Comparison of ENCODE assay signal across 1 cellular context in the genomic region with DNA sequence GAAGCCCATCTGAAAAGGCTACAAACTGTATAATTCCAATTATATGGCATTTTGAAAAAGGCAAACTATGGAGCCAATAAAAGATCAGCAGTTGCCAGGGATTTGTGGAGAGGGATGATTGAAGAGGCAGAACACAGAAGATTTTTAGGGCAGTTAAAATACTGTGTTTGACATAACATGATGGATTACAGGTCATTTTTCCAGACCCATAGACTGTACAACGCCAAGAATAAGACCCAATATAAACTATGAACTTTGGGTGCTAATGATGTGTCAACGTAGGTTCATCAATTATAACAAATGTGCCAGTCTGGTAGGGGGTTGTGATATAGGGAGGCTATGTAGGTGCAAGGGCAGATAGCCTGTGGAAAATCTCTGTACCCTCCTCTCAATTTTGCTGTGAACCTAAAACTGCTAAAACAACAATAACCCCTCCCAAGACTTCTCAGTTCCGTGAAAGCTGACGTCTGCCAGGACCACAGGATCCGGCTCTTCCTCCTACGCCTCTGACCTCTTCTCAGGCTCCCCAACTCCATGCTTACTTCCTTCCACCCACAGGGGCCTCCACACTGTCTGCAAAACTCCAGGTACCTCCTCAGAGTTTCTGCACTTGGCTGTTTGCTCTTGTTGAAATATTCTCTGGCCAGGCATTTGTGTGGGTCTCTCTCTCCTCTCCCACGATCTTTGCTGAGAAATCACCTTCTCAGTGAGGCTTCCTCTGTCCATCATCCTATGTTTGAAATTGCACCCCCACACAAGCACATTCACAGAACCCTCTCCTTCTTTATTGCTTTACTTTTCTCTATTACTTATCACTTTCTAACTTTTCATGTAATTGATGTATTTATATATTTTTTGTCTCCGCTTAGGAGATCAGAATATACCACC.
TF ChIP-seq lines count a peak whose summit lies in the region.

No MANE protein-coding gene starts in this region.

TF ChIP-seq in K562, 482 proteins besides CTCF, POLR2A, EP300 and RAD21 (continues in another document):
- TF ChIP-seq, protein P1, sequence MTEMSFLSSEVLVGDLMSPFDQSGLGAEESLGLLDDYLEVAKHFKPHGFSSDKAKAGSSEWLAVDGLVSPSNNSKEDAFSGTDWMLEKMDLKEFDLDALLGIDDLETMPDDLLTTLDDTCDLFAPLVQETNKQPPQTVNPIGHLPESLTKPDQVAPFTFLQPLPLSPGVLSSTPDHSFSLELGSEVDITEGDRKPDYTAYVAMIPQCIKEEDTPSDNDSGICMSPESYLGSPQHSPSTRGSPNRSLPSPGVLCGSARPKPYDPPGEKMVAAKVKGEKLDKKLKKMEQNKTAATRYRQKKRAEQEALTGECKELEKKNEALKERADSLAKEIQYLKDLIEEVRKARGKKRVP (CRISPR knock-in tag; IDR thresholded peaks at IDR 0.05) = no peak
- TF ChIP-seq GTF3C2 (IDR thresholded peaks at IDR 0.05; ENCODE audit: borderline replicate concordance, extremely low read depth, insufficient read length) = no peak
- no peak for TF ChIP-seq ZNF551 (CRISPR knock-in tag; IDR thresholded peaks at IDR 0.05)
- TF ChIP-seq KHSRP (IDR thresholded peaks at IDR 0.05) = no peak
- no peak for TF ChIP-seq HDAC2 (IDR thresholded peaks at IDR 0.05)
- TF ChIP-seq, protein P2, sequence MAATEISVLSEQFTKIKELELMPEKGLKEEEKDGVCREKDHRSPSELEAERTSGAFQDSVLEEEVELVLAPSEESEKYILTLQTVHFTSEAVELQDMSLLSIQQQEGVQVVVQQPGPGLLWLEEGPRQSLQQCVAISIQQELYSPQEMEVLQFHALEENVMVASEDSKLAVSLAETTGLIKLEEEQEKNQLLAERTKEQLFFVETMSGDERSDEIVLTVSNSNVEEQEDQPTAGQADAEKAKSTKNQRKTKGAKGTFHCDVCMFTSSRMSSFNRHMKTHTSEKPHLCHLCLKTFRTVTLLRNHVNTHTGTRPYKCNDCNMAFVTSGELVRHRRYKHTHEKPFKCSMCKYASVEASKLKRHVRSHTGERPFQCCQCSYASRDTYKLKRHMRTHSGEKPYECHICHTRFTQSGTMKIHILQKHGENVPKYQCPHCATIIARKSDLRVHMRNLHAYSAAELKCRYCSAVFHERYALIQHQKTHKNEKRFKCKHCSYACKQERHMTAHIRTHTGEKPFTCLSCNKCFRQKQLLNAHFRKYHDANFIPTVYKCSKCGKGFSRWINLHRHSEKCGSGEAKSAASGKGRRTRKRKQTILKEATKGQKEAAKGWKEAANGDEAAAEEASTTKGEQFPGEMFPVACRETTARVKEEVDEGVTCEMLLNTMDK (IDR thresholded peaks at IDR 0.05; ENCODE audit: borderline replicate concordance, insufficient read depth, low read depth, low read length, poor library complexity, severe bottlenecking) = peak; percentile 72
- peak; percentile 24 to 56; a peak in 1 of 4 replicates for TF ChIP-seq FOXK2 (conservative IDR thresholded peaks at IDR 0.05 in 1 of 2, IDR thresholded peaks at IDR 0.05 in 1 of 2; ENCODE audit: low read depth in 2 of 2)
- 0 out of 2 replicates have a peak, but pooled peaks have one; percentile 24 for TF ChIP-seq CTBP1 (IDR thresholded peaks at IDR 0.05; ENCODE audit: borderline replicate concordance)
- no peak for TF ChIP-seq PHF8 (IDR thresholded peaks at IDR 0.05; ENCODE audit: borderline replicate concordance, low read length)
- no peak for TF ChIP-seq MAFG (tag; conservative IDR thresholded peaks at IDR 0.05)
- TF ChIP-seq NR2C1 (IDR thresholded peaks at IDR 0.05) = peak; percentile 26; the same call in 1 of the 2 replicates
- TF ChIP-seq NR2C1 (tag; IDR thresholded peaks at IDR 0.05) = peak; percentile 48; the same call in 1 of the 2 replicates
- TF ChIP-seq ZNF146 (CRISPR knock-in tag; IDR thresholded peaks at IDR 0.05; ENCODE audit: unreplicated experiment) = no peak
- peak; percentile 33; the same call in 1 of the 2 replicates for TF ChIP-seq DPF2 (IDR thresholded peaks at IDR 0.05)
- no peak for TF ChIP-seq ZNF12 (CRISPR knock-in tag; IDR thresholded peaks at IDR 0.05)
- no peak for TF ChIP-seq HNRNPLL (IDR thresholded peaks at IDR 0.05; ENCODE audit: low read depth, low read length, poor library complexity, severe bottlenecking)
- peak in 1 of 2 experiments; percentile 16; a peak in 1 of 4 replicates for TF ChIP-seq RCOR1 (IDR thresholded peaks at IDR 0.05; ENCODE audit: borderline replicate concordance in 1 of 2, low read depth in 2 of 2, low read length in 2 of 2)
- TF ChIP-seq FOXA3 (CRISPR knock-in tag; conservative IDR thresholded peaks at IDR 0.05 in 1 of 2, IDR thresholded peaks at IDR 0.05 in 1 of 2) = no peak
- peak; percentile 36; the same call in 1 of the 2 replicates for TF ChIP-seq ARID1B (IDR thresholded peaks at IDR 0.05)
- TF ChIP-seq CREM (IDR thresholded peaks at IDR 0.05; ENCODE audit: low read depth) = peak; percentile 68
- peak; percentile 65; the same call in 1 of the 2 replicates for TF ChIP-seq SMAD4 (CRISPR knock-in tag; conservative IDR thresholded peaks at IDR 0.05)
- no peak for TF ChIP-seq ZBTB11 (CRISPR knock-in tag; IDR thresholded peaks at IDR 0.05)
- TF ChIP-seq, protein P3, sequence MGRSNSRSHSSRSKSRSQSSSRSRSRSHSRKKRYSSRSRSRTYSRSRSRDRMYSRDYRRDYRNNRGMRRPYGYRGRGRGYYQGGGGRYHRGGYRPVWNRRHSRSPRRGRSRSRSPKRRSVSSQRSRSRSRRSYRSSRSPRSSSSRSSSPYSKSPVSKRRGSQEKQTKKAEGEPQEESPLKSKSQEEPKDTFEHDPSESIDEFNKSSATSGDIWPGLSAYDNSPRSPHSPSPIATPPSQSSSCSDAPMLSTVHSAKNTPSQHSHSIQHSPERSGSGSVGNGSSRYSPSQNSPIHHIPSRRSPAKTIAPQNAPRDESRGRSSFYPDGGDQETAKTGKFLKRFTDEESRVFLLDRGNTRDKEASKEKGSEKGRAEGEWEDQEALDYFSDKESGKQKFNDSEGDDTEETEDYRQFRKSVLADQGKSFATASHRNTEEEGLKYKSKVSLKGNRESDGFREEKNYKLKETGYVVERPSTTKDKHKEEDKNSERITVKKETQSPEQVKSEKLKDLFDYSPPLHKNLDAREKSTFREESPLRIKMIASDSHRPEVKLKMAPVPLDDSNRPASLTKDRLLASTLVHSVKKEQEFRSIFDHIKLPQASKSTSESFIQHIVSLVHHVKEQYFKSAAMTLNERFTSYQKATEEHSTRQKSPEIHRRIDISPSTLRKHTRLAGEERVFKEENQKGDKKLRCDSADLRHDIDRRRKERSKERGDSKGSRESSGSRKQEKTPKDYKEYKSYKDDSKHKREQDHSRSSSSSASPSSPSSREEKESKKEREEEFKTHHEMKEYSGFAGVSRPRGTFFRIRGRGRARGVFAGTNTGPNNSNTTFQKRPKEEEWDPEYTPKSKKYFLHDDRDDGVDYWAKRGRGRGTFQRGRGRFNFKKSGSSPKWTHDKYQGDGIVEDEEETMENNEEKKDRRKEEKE (IDR thresholded peaks at IDR 0.05; ENCODE audit: borderline replicate concordance in 1 of 2, control insufficient read depth in 1 of 2, low read depth in 2 of 2, low read length in 1 of 2) = no peak
- 0 out of 4 replicates have a peak, but pooled peaks of 1 of the 2 experiments have one; percentile 30 for TF ChIP-seq TBL1XR1 (IDR thresholded peaks at IDR 0.05; ENCODE audit: low read length in 2 of 2)
- peak; percentile 74 for TF ChIP-seq ETV1 (tag; conservative IDR thresholded peaks at IDR 0.05; ENCODE audit: low read depth)
- TF ChIP-seq NFRKB (IDR thresholded peaks at IDR 0.05; ENCODE audit: low read depth) = peak; percentile 32; the same call in 1 of the 2 replicates
- no peak for TF ChIP-seq KDM4B (IDR thresholded peaks at IDR 0.05; ENCODE audit: borderline replicate concordance in 2 of 2, low read depth in 1 of 2)
- peak; percentile 30; the same call in 1 of the 2 replicates for TF ChIP-seq CXXC5 (CRISPR knock-in tag; IDR thresholded peaks at IDR 0.05)
- no peak for TF ChIP-seq GTF2E2 (tag; IDR thresholded peaks at IDR 0.05)
- TF ChIP-seq ATF7 (IDR thresholded peaks at IDR 0.05) = 0 out of 2 replicates have a peak, but pooled peaks have one; percentile 33
- no peak for TF ChIP-seq TEAD1 (CRISPR knock-in tag; IDR thresholded peaks at IDR 0.05)
- TF ChIP-seq BRCA1 (IDR thresholded peaks at IDR 0.05) = no peak
- no peak for TF ChIP-seq BRCA1 (CRISPR knock-in tag; IDR thresholded peaks at IDR 0.05)
- TF ChIP-seq ATF1 (CRISPR knock-in tag; IDR thresholded peaks at IDR 0.05) = no peak
- peak; percentile 40 for TF ChIP-seq ATF1 (tag; IDR thresholded peaks at IDR 0.05)
